Comparison of ENCODE assay signal across 1 cellular context in the genomic region with DNA sequence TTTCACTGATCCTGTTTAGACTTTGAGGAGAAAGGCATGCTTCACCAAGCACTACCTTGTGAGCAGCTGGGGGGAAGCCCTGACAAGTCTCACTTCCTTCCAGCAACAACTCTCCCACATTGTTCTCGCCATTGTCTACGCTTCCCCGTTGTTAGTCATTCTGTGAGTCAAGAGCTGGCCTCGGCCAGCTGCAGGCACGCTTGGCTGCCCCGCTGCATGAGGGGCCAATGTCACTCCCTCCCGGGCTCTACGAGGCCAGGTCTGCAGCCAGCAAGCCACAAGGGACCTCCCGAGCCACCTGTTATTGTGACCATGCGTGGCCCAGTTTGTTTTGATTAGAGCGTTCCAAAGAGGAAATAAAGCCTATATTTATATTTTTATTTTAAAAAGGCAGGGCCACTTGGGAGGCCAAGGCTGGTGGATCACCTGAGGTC.
TF ChIP-seq lines count a peak whose summit lies in the region.

No MANE protein-coding gene starts in this region.

TF ChIP-seq in SK-N-SH treated with all-trans-retinoic acid at 6 μM for 48 hours, 23 proteins besides CTCF, POLR2A, EP300 and RAD21 (continued from another document):
- TF ChIP-seq, protein P1, sequence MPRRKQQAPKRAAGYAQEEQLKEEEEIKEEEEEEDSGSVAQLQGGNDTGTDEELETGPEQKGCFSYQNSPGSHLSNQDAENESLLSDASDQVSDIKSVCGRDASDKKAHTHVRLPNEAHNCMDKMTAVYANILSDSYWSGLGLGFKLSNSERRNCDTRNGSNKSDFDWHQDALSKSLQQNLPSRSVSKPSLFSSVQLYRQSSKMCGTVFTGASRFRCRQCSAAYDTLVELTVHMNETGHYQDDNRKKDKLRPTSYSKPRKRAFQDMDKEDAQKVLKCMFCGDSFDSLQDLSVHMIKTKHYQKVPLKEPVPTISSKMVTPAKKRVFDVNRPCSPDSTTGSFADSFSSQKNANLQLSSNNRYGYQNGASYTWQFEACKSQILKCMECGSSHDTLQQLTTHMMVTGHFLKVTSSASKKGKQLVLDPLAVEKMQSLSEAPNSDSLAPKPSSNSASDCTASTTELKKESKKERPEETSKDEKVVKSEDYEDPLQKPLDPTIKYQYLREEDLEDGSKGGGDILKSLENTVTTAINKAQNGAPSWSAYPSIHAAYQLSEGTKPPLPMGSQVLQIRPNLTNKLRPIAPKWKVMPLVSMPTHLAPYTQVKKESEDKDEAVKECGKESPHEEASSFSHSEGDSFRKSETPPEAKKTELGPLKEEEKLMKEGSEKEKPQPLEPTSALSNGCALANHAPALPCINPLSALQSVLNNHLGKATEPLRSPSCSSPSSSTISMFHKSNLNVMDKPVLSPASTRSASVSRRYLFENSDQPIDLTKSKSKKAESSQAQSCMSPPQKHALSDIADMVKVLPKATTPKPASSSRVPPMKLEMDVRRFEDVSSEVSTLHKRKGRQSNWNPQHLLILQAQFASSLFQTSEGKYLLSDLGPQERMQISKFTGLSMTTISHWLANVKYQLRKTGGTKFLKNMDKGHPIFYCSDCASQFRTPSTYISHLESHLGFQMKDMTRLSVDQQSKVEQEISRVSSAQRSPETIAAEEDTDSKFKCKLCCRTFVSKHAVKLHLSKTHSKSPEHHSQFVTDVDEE (CRISPR knock-in tag; IDR thresholded peaks at IDR 0.05) = no peak
- TF ChIP-seq, protein P2, sequence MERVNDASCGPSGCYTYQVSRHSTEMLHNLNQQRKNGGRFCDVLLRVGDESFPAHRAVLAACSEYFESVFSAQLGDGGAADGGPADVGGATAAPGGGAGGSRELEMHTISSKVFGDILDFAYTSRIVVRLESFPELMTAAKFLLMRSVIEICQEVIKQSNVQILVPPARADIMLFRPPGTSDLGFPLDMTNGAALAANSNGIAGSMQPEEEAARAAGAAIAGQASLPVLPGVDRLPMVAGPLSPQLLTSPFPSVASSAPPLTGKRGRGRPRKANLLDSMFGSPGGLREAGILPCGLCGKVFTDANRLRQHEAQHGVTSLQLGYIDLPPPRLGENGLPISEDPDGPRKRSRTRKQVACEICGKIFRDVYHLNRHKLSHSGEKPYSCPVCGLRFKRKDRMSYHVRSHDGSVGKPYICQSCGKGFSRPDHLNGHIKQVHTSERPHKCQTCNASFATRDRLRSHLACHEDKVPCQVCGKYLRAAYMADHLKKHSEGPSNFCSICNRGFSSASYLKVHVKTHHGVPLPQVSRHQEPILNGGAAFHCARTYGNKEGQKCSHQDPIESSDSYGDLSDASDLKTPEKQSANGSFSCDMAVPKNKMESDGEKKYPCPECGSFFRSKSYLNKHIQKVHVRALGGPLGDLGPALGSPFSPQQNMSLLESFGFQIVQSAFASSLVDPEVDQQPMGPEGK (CRISPR knock-in tag; IDR thresholded peaks at IDR 0.05; ENCODE audit: borderline replicate concordance) = no peak
- no peak for TF ChIP-seq BACH2 (CRISPR knock-in tag; IDR thresholded peaks at IDR 0.05; ENCODE audit: borderline replicate concordance)
